In genomic region chr11:115623021-115623451, GRCh38 we compare ENCODE assay signal across 10 cellular contexts.
DNase-seq lines count a peak whose midpoint lies in the region; ATAC-seq and TF ChIP-seq lines count a peak whose summit lies in the region.
"Had no signal": no experiment of that assay in that cellular context is flagged by ENCODE, and none has a peak within 500 bp of the region (broad histone marks: within the 10 kb centered on the region; RNA-seq: fewer than 3 reads in every experiment).

No MANE protein-coding gene starts in this region.

- H3K4me3 ChIP-seq in astrocyte of the cerebellum (ENCODE audit: low read depth, low read length) (no peak overlapping the region), heart right ventricle (no peak overlapping the region), rectal smooth muscle tissue (ENCODE audit: low read length) (no peak overlapping the region)
- H3K4me3 ChIP-seq: suprapubic skin had no signal

- intact Hi-C loops in heart right ventricle (cut with DNase I): loop anchor here in 2 of 10 donors (10.0 kb wide), 1 partner anchor 118 kb away; the partner anchor contains the start of gene CADM1 (in 2 of the 2)

- no peaks in the 10 kb centered on the region for H3K4me1 Mint-ChIP-seq in activated T-cell treated with anti-CD3 and anti-CD28 coated beads, Interleukin-2, amount 50 U/mL, for 4 hours (ENCODE audit: low read depth)
- H3K4me1 Mint-ChIP-seq: central memory CD8-positive, alpha-beta T cell had no signal

- no peaks in the 10 kb centered on the region for H3K27me3 Mint-ChIP-seq in activated T-cell treated with anti-CD3 and anti-CD28 coated beads, Interleukin-2, amount 50 U/mL, for 4 hours (ENCODE audit: low read depth)

- H3K36me3 Mint-ChIP-seq in activated T-cell treated with anti-CD3 and anti-CD28 coated beads, Interleukin-2, amount 50 U/mL, for 4 hours (ENCODE audit: insufficient read depth): no peaks in the 10 kb centered on the region

- ATAC-seq in heart right ventricle: peak; percentile 92 to 98 (median 96)
- no peak for ATAC-seq in activated T-cell treated with anti-CD3 and anti-CD28 coated beads, Interleukin-2, amount 50 U/mL, for 4 hours

- no peaks in the 10 kb centered on the region for H3K9me3 Mint-ChIP-seq in activated T-cell treated with anti-CD3 and anti-CD28 coated beads, Interleukin-2, amount 50 U/mL, for 4 hours
- H3K9me3 Mint-ChIP-seq: central memory CD8-positive, alpha-beta T cell had no signal

- H3K9ac ChIP-seq in rectal smooth muscle tissue (ENCODE audit: low read length): no peak overlapping the region

- peaks cover 6 to 28% (median 18%) of the 10 kb centered on the region in 9 donors for H3K4me1 ChIP-seq in heart right ventricle
- peaks cover 12% of the 10 kb centered on the region for H3K4me1 ChIP-seq in rectal smooth muscle tissue (ENCODE audit: control insufficient read depth, insufficient read depth, low read length)

- WGBS in heart right ventricle, 2 donors: 11 to 13% methylated on average over 9 of the region's 9 CpGs

- H3K36me3 ChIP-seq in heart right ventricle (no peaks in the 10 kb centered on the region), rectal smooth muscle tissue (ENCODE audit: control insufficient read depth, insufficient read depth, low read length) (no peaks in the 10 kb centered on the region)
- H3K36me3 ChIP-seq: suprapubic skin had no signal

- no peak for TF ChIP-seq CTCF in astrocyte of the cerebellum (IDR thresholded peaks at IDR 0.05; ENCODE audit: low read depth, low read length, missing control alignments)
- no peak for TF ChIP-seq CTCF in heart right ventricle (IDR thresholded peaks at IDR 0.05)

- in situ Hi-C loops in astrocyte of the cerebellum (cut with HindIII; ENCODE audit: low sequenced_read_pairs): no loop called here

- H3K27ac ChIP-seq in heart right ventricle: peak overlapping the region in 9 of 10 donors; percentile 27 to 93 (median 82)
- peak overlapping the region; percentile 24 for H3K27ac ChIP-seq in rectal smooth muscle tissue (ENCODE audit: low read depth, low read length)
- H3K27ac ChIP-seq: suprapubic skin had no signal

- H3K9me3 ChIP-seq in heart right ventricle: no peaks in the 10 kb centered on the region
- H3K9me3 ChIP-seq: suprapubic skin had no signal

- H3K27me3 ChIP-seq in heart right ventricle (peaks cover 0 to 4% (median 0%) of the 10 kb centered on the region in 7 donors), rectal smooth muscle tissue (ENCODE audit: control insufficient read depth, insufficient read depth, low read length) (no peaks in the 10 kb centered on the region)

- DNase-seq in ELF-1 (ENCODE audit: low read depth, low spot score) (peak; percentile 60), astrocyte of the cerebellum (ENCODE audit: low read depth) (peak; percentile 96), heart right ventricle (peak; percentile 74 to 90), SIG-M5 treated with dmso at 0.1 percent for 504 hours (lab: John Stamatoyannopoulos, UW; ENCODE audit: unreplicated experiment) (no peak), NCI-H2196 (lab: John Stamatoyannopoulos, UW; ENCODE audit: unreplicated experiment) (no peak)
- no peak for DNase-seq in activated CD4-positive, alpha-beta T cell treated with anti-CD3 and anti-CD28 coated beads, Interleukin-2, amount 50 U/mL, for 1 hour
- no peak for DNase-seq in activated T-cell treated with anti-CD3 and anti-CD28 coated beads, Interleukin-2, amount 50 U/mL, for 4 hours

- no peak overlapping the region for H3K4me3 Mint-ChIP-seq in activated T-cell treated with anti-CD3 and anti-CD28 coated beads, Interleukin-2, amount 50 U/mL, for 4 hours
- H3K4me3 Mint-ChIP-seq: central memory CD8-positive, alpha-beta T cell had no signal

Comparison
In these comparisons a context has a peak if more than half of its experiments do, and no peak if none do; other contexts are left out.
1. DNase-seq: peak in ELF-1 (single experiment), astrocyte of the cerebellum (single experiment) and heart right ventricle (2 of 2); none in SIG-M5 treated with dmso at 0.1 percent for 504 hours (single experiment), activated CD4-positive, alpha-beta T cell treated with anti-CD3 and anti-CD28 coated beads, Interleukin-2, amount 50 U/mL, for 1 hour (single experiment), NCI-H2196 (single experiment) and activated T-cell treated with anti-CD3 and anti-CD28 coated beads, Interleukin-2, amount 50 U/mL, for 4 hours (single experiment).
2. ATAC-seq: peak in heart right ventricle (8 of 8); none in activated T-cell treated with anti-CD3 and anti-CD28 coated beads, Interleukin-2, amount 50 U/mL, for 4 hours (0 of 2).